In genomic region chr7:134933460-134934068, GRCh38 we compare ENCODE assay signal across 10 cellular contexts. TPM values are rescaled to one million over a fixed set of nuclear protein-coding genes. Genes with fewer than 3 reads are reported as not detected.
DNase-seq lines count a peak whose midpoint lies in the region; FAIRE-seq and TF ChIP-seq lines count a peak whose summit lies in the region.
"Had no signal": no experiment of that assay in that cellular context is flagged by ENCODE, and none has a peak within 500 bp of the region (broad histone marks: within the 10 kb centered on the region; RNA-seq: fewer than 3 reads in every experiment).

No MANE protein-coding gene starts in this region.

- H3K27me3 ChIP-seq in colonic mucosa (no peaks in the 10 kb centered on the region), skeletal muscle satellite cell (ENCODE audit: control insufficient read depth, insufficient read depth, low read length) (no peaks in the 10 kb centered on the region)

- H3K27me3 Mint-ChIP-seq in T-helper 1 cell treated with Interleukin-12 subunit alpha and Interleukin-12 subunit beta and Interleukin-4 antibody, amounts not matched to agents 30 μg/mL and 1 μg/mL, for 36 hours (ENCODE audit: low read depth): peaks cover 4% of the 10 kb centered on the region
- peaks cover 87% of the 10 kb centered on the region for H3K27me3 Mint-ChIP-seq in HFFc6 (ENCODE audit: insufficient read depth)

- no peaks in the 10 kb centered on the region for H3K4me1 ChIP-seq in colonic mucosa
- H3K4me1 ChIP-seq in skeletal muscle satellite cell (ENCODE audit: control insufficient read depth, insufficient read depth, low read length): peaks cover 35% of the 10 kb centered on the region
- H3K4me1 ChIP-seq in kidney (ENCODE audit: control insufficient read depth in 1 of 2, insufficient read depth in 1 of 2, low read depth in 1 of 2, low read length in 2 of 2): peaks cover 0 to 4% of the 10 kb centered on the region in 2 donors

- H3K9ac ChIP-seq in colonic mucosa (ENCODE audit: low read depth in 2 of 2, low read length in 2 of 2): no peak overlapping the region
- no peak overlapping the region for H3K9ac ChIP-seq in skeletal muscle satellite cell (ENCODE audit: low read depth, low read length)
- no peak overlapping the region for H3K9ac ChIP-seq in kidney (ENCODE audit: low read length in 2 of 2)

- peak overlapping the region; percentile 42 for H3K4me2 ChIP-seq in skeletal muscle satellite cell (ENCODE audit: low read length)

- H3K27ac ChIP-seq in colonic mucosa (peak overlapping the region; percentile 32), kidney (ENCODE audit: low read depth in 2 of 2, low read length in 2 of 2) (peak overlapping the region in 1 of 2 donors; percentile 56)
- H3K27ac ChIP-seq: epithelial cell of prostate had no signal

- TF ChIP-seq CTCF in HFFc6 (IDR thresholded peaks at IDR 0.05): no peak
- no peak for TF ChIP-seq CTCF in colonic mucosa (IDR thresholded peaks at IDR 0.05)
- no peak for TF ChIP-seq CTCF in kidney (IDR thresholded peaks at IDR 0.05; ENCODE audit: borderline replicate concordance, extremely low read depth, insufficient read depth)

- no peak for FAIRE-seq in kidney (lab: Jason Lieb, UNC)
- FAIRE-seq: RCC 7860 had no signal

- no peaks in the 10 kb centered on the region for H3K9me3 Mint-ChIP-seq in T-helper 1 cell treated with Interleukin-12 subunit alpha and Interleukin-12 subunit beta and Interleukin-4 antibody, amounts not matched to agents 30 μg/mL and 1 μg/mL, for 36 hours
- peaks cover 45% of the 10 kb centered on the region for H3K9me3 Mint-ChIP-seq in HFFc6

- peaks cover 7% of the 10 kb centered on the region for H3K4me1 Mint-ChIP-seq in T-helper 1 cell treated with Interleukin-12 subunit alpha and Interleukin-12 subunit beta and Interleukin-4 antibody, amounts not matched to agents 30 μg/mL and 1 μg/mL, for 36 hours (ENCODE audit: low read depth)
- H3K4me1 Mint-ChIP-seq in HFFc6 (ENCODE audit: low read depth): peaks cover 100% of the 10 kb centered on the region

- peak overlapping the region; percentile 58 for H3K4me3 Mint-ChIP-seq in T-helper 1 cell treated with Interleukin-12 subunit alpha and Interleukin-12 subunit beta and Interleukin-4 antibody, amounts not matched to agents 30 μg/mL and 1 μg/mL, for 36 hours
- H3K4me3 Mint-ChIP-seq in HFFc6: peak overlapping the region; percentile 41

- no peaks in the 10 kb centered on the region for H3K36me3 ChIP-seq in colonic mucosa
- peaks cover 82% of the 10 kb centered on the region for H3K36me3 ChIP-seq in skeletal muscle satellite cell (ENCODE audit: insufficient read depth, low read length)
- H3K36me3 ChIP-seq in kidney (ENCODE audit: control insufficient read depth in 1 of 2, insufficient read depth in 2 of 2, low read length in 2 of 2): peaks cover 0 to 11% of the 10 kb centered on the region in 2 donors

- DNase-seq in T-helper 1 cell (no peak), HFFc6 (no peak), colonic mucosa (no peak), ecto neural progenitor cell (ENCODE audit: low spot score) (no peak), kidney (no peak), NCI-H2171 (lab: John Stamatoyannopoulos, UW) (no peak)

- no peaks in the 10 kb centered on the region for H3K36me3 Mint-ChIP-seq in T-helper 1 cell treated with Interleukin-12 subunit alpha and Interleukin-12 subunit beta and Interleukin-4 antibody, amounts not matched to agents 30 μg/mL and 1 μg/mL, for 36 hours (ENCODE audit: low read depth)
- peaks cover 100% of the 10 kb centered on the region for H3K36me3 Mint-ChIP-seq in HFFc6 (ENCODE audit: low read depth)

- H3K9me3 ChIP-seq in colonic mucosa: no peaks in the 10 kb centered on the region
- no peaks in the 10 kb centered on the region for H3K9me3 ChIP-seq in skeletal muscle satellite cell (replicated peaks; ENCODE audit: low read length)
- no peaks in the 10 kb centered on the region for H3K9me3 ChIP-seq in kidney (ENCODE audit: control insufficient read depth in 1 of 2, low read length in 2 of 2)

- H3K4me3 ChIP-seq in colonic mucosa (no peak overlapping the region), skeletal muscle satellite cell (ENCODE audit: low read length) (no peak overlapping the region), kidney (ENCODE audit: low read length in 2 of 2) (no peak overlapping the region)

- H3K27ac Mint-ChIP-seq in T-helper 1 cell treated with Interleukin-12 subunit alpha and Interleukin-12 subunit beta and Interleukin-4 antibody, amounts not matched to agents 30 μg/mL and 1 μg/mL, for 36 hours: no peak overlapping the region
- peak overlapping the region; percentile 70 for H3K27ac Mint-ChIP-seq in HFFc6

- intact Hi-C loops in colonic mucosa (cut with DNase I): no loop called here
- intact Hi-C loops in kidney (cut with DNase I): no loop called here

RNA-seq across cellular contexts. Expression of gene AGBL3, which starts 52.7 kb away (rescaled TPM):
- total RNA-seq in HFFc6 (2021; fragmentation: NEBNext Ultra II Directional; extraction: Animal tissue kit (Norgen Biotek cat#: 25700)): under 1 TPM; 0.38 to 0.76 (median 0.68) TPM
- total RNA-seq in colonic mucosa: under 1 TPM; 0.47 to 0.98 TPM
- total RNA-seq in skeletal muscle satellite cell (2012; rRNA removed): 0.76 and 1.5 TPM in 2 replicates
- 7.6 TPM for total RNA-seq in kidney
- polyA plus RNA-seq in kidney (ENCODE audit: insufficient read depth, low read depth, low replicate concordance): 2.1 TPM
